ENCODE assay signal across 1 cellular context in the genomic region with DNA sequence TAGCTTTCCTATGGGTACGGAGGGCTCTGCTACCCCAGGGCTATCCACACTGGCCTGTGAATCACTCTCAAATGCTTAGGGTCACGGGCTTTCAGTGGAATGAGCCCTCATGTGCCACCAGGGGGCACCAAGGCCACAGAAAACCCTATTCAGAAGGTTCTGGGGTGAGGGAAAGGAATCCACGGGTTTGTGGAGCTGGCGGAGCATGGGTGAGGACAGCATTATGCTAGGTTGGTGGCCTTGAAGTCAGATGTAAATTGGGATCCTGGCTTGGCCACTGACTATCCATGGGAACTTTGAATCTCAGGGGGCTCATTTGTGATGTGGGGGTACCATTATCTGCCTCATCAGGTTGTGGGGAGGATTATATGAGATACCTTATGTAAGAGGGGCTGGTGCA.
A peak's percentile ranks its signal among the peaks of the same experiment; 100 is the strongest.
TF ChIP-seq lines count a peak whose summit lies in the region.

No MANE protein-coding gene starts in this region.

TF ChIP-seq in HepG2, 621 proteins besides CTCF, POLR2A, EP300 and RAD21 (continued from another document):
- TF ChIP-seq NAIF1 (CRISPR knock-in tag; IDR thresholded peaks at IDR 0.05; ENCODE audit: borderline replicate concordance) (no peak), SPEN (CRISPR knock-in tag; IDR thresholded peaks at IDR 0.05; ENCODE audit: low read depth) (no peak), THAP8 (CRISPR knock-in tag; IDR thresholded peaks at IDR 0.05; ENCODE audit: borderline replicate concordance) (no peak), SMAD1 (CRISPR knock-in tag; IDR thresholded peaks at IDR 0.05; ENCODE audit: borderline replicate concordance, low read depth) (no peak), KLF12 (CRISPR knock-in tag; IDR thresholded peaks at IDR 0.05; ENCODE audit: borderline replicate concordance) (no peak), CSRNP2 (CRISPR knock-in tag; conservative IDR thresholded peaks at IDR 0.05; ENCODE audit: low read depth) (no peak), CENPBD1 (CRISPR knock-in tag; IDR thresholded peaks at IDR 0.05; ENCODE audit: borderline replicate concordance, low read depth) (no peak), AGO1 (IDR thresholded peaks at IDR 0.05; ENCODE audit: low read depth, low read length, poor library complexity, severe bottlenecking) (no peak), RBAK (CRISPR knock-in tag; IDR thresholded peaks at IDR 0.05) (no peak), ZBTB46 (CRISPR knock-in tag; IDR thresholded peaks at IDR 0.05; ENCODE audit: borderline replicate concordance) (no peak), ZNF574 (CRISPR knock-in tag; IDR thresholded peaks at IDR 0.05) (no peak), ZNF713 (CRISPR knock-in tag; IDR thresholded peaks at IDR 0.05) (no peak), ZFP37 (CRISPR knock-in tag; IDR thresholded peaks at IDR 0.05; ENCODE audit: borderline replicate concordance) (no peak), TEAD3 (CRISPR knock-in tag; optimal IDR thresholded peaks at IDR 0.05; ENCODE audit: borderline replicate concordance) (peak; percentile 56), ESRRA (CRISPR knock-in tag; IDR thresholded peaks at IDR 0.05; ENCODE audit: low read depth) (no peak), SOX13 (IDR thresholded peaks at IDR 0.05) (no peak), SOX13 (CRISPR knock-in tag; conservative IDR thresholded peaks at IDR 0.05 in 1 of 2, IDR thresholded peaks at IDR 0.05 in 1 of 2) (no peak), BHLHE40 (IDR thresholded peaks at IDR 0.05; ENCODE audit: low read length) (0 out of 2 replicates have a peak, but pooled peaks have one; percentile 35), ASH2L (IDR thresholded peaks at IDR 0.05; ENCODE audit: insufficient read length, low read depth, low read length) (no peak), SALL2 (CRISPR knock-in tag; IDR thresholded peaks at IDR 0.05) (no peak), KDM3A (CRISPR knock-in tag; IDR thresholded peaks at IDR 0.05; ENCODE audit: low read depth) (no peak), CBX2 (IDR thresholded peaks at IDR 0.05; ENCODE audit: low read depth, low read length) (no peak), CBX2 (CRISPR knock-in tag; IDR thresholded peaks at IDR 0.05; ENCODE audit: low read depth) (no peak), XRCC5 (optimal IDR thresholded peaks at IDR 0.05; ENCODE audit: low read length) (peak; percentile 85), MYC (CRISPR knock-in tag; IDR thresholded peaks at IDR 0.05; ENCODE audit: borderline replicate concordance) (no peak), BCLAF1 (IDR thresholded peaks at IDR 0.05) (no peak), FOSL2 (CRISPR knock-in tag; IDR thresholded peaks at IDR 0.05) (peak; percentile 35), EED (CRISPR knock-in tag; IDR thresholded peaks at IDR 0.05) (no peak), ZNF709 (CRISPR knock-in tag; IDR thresholded peaks at IDR 0.05) (no peak)
- TF ChIP-seq, protein P1, sequence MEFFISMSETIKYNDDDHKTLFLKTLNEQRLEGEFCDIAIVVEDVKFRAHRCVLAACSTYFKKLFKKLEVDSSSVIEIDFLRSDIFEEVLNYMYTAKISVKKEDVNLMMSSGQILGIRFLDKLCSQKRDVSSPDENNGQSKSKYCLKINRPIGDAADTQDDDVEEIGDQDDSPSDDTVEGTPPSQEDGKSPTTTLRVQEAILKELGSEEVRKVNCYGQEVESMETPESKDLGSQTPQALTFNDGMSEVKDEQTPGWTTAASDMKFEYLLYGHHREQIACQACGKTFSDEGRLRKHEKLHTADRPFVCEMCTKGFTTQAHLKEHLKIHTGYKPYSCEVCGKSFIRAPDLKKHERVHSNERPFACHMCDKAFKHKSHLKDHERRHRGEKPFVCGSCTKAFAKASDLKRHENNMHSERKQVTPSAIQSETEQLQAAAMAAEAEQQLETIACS (CRISPR knock-in tag; IDR thresholded peaks at IDR 0.05) = no peak
- TF ChIP-seq, protein P2, sequence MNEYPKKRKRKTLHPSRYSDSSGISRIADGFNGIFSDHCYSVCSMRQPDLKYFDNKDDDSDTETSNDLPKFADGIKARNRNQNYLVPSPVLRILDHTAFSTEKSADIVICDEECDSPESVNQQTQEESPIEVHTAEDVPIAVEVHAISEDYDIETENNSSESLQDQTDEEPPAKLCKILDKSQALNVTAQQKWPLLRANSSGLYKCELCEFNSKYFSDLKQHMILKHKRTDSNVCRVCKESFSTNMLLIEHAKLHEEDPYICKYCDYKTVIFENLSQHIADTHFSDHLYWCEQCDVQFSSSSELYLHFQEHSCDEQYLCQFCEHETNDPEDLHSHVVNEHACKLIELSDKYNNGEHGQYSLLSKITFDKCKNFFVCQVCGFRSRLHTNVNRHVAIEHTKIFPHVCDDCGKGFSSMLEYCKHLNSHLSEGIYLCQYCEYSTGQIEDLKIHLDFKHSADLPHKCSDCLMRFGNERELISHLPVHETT (CRISPR knock-in tag; conservative IDR thresholded peaks at IDR 0.05) = no peak
- TF ChIP-seq, protein P3, sequence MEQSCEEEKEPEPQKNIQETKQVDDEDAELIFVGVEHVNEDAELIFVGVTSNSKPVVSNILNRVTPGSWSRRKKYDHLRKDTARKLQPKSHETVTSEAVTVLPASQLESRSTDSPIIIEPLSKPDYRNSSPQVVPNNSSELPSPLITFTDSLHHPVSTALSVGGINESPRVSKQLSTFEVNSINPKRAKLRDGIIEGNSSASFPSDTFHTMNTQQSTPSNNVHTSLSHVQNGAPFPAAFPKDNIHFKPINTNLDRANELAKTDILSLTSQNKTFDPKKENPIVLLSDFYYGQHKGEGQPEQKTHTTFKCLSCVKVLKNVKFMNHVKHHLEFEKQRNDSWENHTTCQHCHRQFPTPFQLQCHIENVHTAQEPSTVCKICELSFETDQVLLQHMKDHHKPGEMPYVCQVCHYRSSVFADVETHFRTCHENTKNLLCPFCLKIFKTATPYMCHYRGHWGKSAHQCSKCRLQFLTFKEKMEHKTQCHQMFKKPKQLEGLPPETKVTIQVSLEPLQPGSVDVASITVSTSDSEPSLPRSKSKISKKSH (CRISPR knock-in tag; IDR thresholded peaks at IDR 0.05; ENCODE audit: borderline replicate concordance) = no peak
- TF ChIP-seq, protein P4, sequence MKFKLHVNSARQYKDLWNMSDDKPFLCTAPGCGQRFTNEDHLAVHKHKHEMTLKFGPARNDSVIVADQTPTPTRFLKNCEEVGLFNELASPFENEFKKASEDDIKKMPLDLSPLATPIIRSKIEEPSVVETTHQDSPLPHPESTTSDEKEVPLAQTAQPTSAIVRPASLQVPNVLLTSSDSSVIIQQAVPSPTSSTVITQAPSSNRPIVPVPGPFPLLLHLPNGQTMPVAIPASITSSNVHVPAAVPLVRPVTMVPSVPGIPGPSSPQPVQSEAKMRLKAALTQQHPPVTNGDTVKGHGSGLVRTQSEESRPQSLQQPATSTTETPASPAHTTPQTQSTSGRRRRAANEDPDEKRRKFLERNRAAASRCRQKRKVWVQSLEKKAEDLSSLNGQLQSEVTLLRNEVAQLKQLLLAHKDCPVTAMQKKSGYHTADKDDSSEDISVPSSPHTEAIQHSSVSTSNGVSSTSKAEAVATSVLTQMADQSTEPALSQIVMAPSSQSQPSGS (CRISPR knock-in tag; IDR thresholded peaks at IDR 0.05) = no peak
